ENCODE assay signal across 23 cellular contexts in the genomic region with DNA sequence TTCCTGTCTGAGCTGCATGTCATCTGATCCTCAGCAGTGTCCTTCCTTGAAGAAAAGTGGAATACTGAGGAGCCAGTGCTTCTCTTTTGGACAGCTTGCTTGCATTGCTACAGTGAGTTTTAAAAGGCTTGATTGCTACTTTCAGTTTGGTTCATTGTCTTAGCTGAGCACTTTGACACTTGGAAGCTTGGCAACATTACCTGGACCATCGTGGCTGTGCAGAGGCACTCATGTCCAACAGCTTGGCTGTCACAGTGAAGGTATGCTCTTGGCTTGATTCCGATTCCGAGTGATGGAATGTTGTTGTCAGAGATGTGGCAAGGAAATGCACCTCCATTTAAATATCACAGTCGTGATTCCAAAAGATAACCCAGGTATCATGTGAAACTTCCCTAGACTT.
DNase-seq lines count a peak whose midpoint lies in the region; ATAC-seq and TF ChIP-seq lines count a peak whose summit lies in the region.
"Had no signal": no experiment of that assay in that cellular context is flagged by ENCODE, and none has a peak within 500 bp of the region (broad histone marks: within the 10 kb centered on the region; RNA-seq: fewer than 3 reads in every experiment).

No MANE protein-coding gene starts in this region.

- no peak overlapping the region for H2BK120ac ChIP-seq in H9 (ENCODE audit: low read depth, low read length, poor library complexity, severe bottlenecking)

- H2BK15ac ChIP-seq in H9 (ENCODE audit: low read depth, low read length) = no peak overlapping the region

- peaks cover 0 to 5% of the 10 kb centered on the region in 2 experiments; a peak in 2 of 4 replicates for H3K4me1 Mint-ChIP-seq in H9
- H3K4me1 Mint-ChIP-seq in dendritic cell treated with granulocyte-macrophage colony-stimulating factor and Interleukin-4, amounts not matched to agents 40 ng/mL and 50 ng/mL, for 4 days (ENCODE audit: low read depth) = peaks cover 41% of the 10 kb centered on the region
- H3K4me1 Mint-ChIP-seq: B cell had no signal

- H3K79me2 ChIP-seq in H9 (ENCODE audit: insufficient read depth, low read length) = no peaks in the 10 kb centered on the region

- H3K9me3 ChIP-seq in left ventricle myocardium inferior (replicated peaks) (no peaks in the 10 kb centered on the region), right atrium auricular region (no peaks in the 10 kb centered on the region), H9 (ENCODE audit: control insufficient read depth, low read depth, low read length) (no peaks in the 10 kb centered on the region), thyroid gland (no peaks in the 10 kb centered on the region)
- H3K9me3 ChIP-seq: A549, MG63 had no signal

- no peak overlapping the region for H3K4me3 Mint-ChIP-seq in H9
- no peak overlapping the region for H3K4me3 Mint-ChIP-seq in dendritic cell treated with granulocyte-macrophage colony-stimulating factor and Interleukin-4, amounts not matched to agents 40 ng/mL and 50 ng/mL, for 4 days
- H3K4me3 Mint-ChIP-seq: B cell, CD14-positive monocyte, IgD-negative memory B cell had no signal

- intact Hi-C loops in left ventricle myocardium inferior (cut with micrococcal nuclease) = no loop called here
- intact Hi-C loops in dendritic cell treated with granulocyte-macrophage colony-stimulating factor and Interleukin-4, amounts not matched to agents 40 ng/mL and 50 ng/mL, for 4 days (cut with micrococcal nuclease) = no loop called here
- intact Hi-C loops in thyroid gland (cut with DNase I) = no loop called here

- no peak overlapping the region for H3T11ph ChIP-seq in H9 (ENCODE audit: low read length)

- H2BK12ac ChIP-seq in H9 (ENCODE audit: insufficient read length, low read depth, low read length) = no peak overlapping the region

- H3K4me2 ChIP-seq in H9 (ENCODE audit: insufficient read depth, insufficient read length, low read length) = no peak overlapping the region
- H3K4me2 ChIP-seq: A549 had no signal

- H3K4me3 ChIP-seq in left ventricle myocardium inferior (no peak overlapping the region), right atrium auricular region (no peak overlapping the region), thyroid gland (replicated peaks in 1 of 3) (no peak overlapping the region)
- H3K4me3 ChIP-seq: A549, MG63, SK-N-MC had no signal

- no peaks in the 10 kb centered on the region for H3K9me3 Mint-ChIP-seq in H9
- no peaks in the 10 kb centered on the region for H3K9me3 Mint-ChIP-seq in dendritic cell treated with granulocyte-macrophage colony-stimulating factor and Interleukin-4, amounts not matched to agents 40 ng/mL and 50 ng/mL, for 4 days
- H3K9me3 Mint-ChIP-seq: CD14-positive monocyte, IgD-negative memory B cell had no signal

- no peak overlapping the region for H2AK5ac ChIP-seq in H9 (ENCODE audit: insufficient read length, low read length)

- H3K27me3 Mint-ChIP-seq in H9 (ENCODE audit: low read depth) = no peaks in the 10 kb centered on the region
- H3K27me3 Mint-ChIP-seq in dendritic cell treated with granulocyte-macrophage colony-stimulating factor and Interleukin-4, amounts not matched to agents 40 ng/mL and 50 ng/mL, for 4 days = peaks cover 4% of the 10 kb centered on the region
- H3K27me3 Mint-ChIP-seq: B cell had no signal

- ATAC-seq in GM18498 (IDR thresholded peaks at IDR 0.05; ENCODE audit: unreplicated experiment) = no peak
- ATAC-seq: A549 had no signal

- H2BK5ac ChIP-seq in H9 (ENCODE audit: insufficient read length, low read length) = no peak overlapping the region

- peak overlapping the region in 2 of 3 experiments; percentile 23 to 65; a peak in 1 of 7 replicates for H3K27ac Mint-ChIP-seq in H9
- peak overlapping the region; percentile 24 for H3K27ac Mint-ChIP-seq in dendritic cell treated with granulocyte-macrophage colony-stimulating factor and Interleukin-4, amounts not matched to agents 40 ng/mL and 50 ng/mL, for 4 days
- H3K27ac Mint-ChIP-seq: B cell, CD14-positive monocyte, IgD-negative memory B cell had no signal

- no peak overlapping the region for H4K91ac ChIP-seq in H9 (ENCODE audit: insufficient read length, low read depth, low read length)

- no peak overlapping the region for H4K8ac ChIP-seq in H9 (replicated peaks; ENCODE audit: insufficient read length, low read depth, low read length)

- no CpG with 5 or more reads among the region's 4 CpGs for WGBS in H9 (ENCODE audit: extremely low coverage, insufficient read length, low lambda C conversion rate)
- WGBS in thyroid gland, 2 donors = 29 to 46% methylated on average over 4 of the region's 4 CpGs

- TF ChIP-seq CTCF in left ventricle myocardium inferior (IDR thresholded peaks at IDR 0.05; ENCODE audit: borderline replicate concordance) (no peak), right atrium auricular region (IDR thresholded peaks at IDR 0.05) (no peak), H9 (conservative IDR thresholded peaks at IDR 0.05) (no peak), thyroid gland (IDR thresholded peaks at IDR 0.05) (no peak)

- DNase-seq in left ventricle myocardium inferior (no peak), right atrium auricular region (ENCODE audit: low spot score) (no peak), H9 (no peak), thyroid gland (peak; percentile 54 to 68), nucleus accumbens (lab: John Stamatoyannopoulos, UW) (no peak)
- DNase-seq in effector CD4-positive, alpha-beta T cell = no peak
- DNase-seq: DMS53, GDM1, HCEC 1CT, Karpas-422, MG63, NCI-H1417, NCI-H187, NCI-H446, NCI-H526, SHP77 treated with DMSO at 0.1 percent for 48 hours had no signal

- no peaks in the 10 kb centered on the region for H3K23me2 ChIP-seq in H9 (ENCODE audit: insufficient read length, low read depth, low read length, poor library complexity, severe bottlenecking)

- H3K56ac ChIP-seq in H9 (ENCODE audit: insufficient read length, low read depth, low read length) = no peak overlapping the region

- H3K23ac ChIP-seq in H9 (ENCODE audit: insufficient read length, low read depth, low read length) = no peak overlapping the region

- no peaks in the 10 kb centered on the region for H3K36me3 Mint-ChIP-seq in H9 (ENCODE audit: insufficient read depth in 1 of 3, low read depth in 3 of 3)
- no peaks in the 10 kb centered on the region for H3K36me3 Mint-ChIP-seq in dendritic cell treated with granulocyte-macrophage colony-stimulating factor and Interleukin-4, amounts not matched to agents 40 ng/mL and 50 ng/mL, for 4 days (ENCODE audit: low read depth)
- H3K36me3 Mint-ChIP-seq: CD14-positive monocyte, IgD-negative memory B cell had no signal

- H3K27me3 ChIP-seq in left ventricle myocardium inferior (ENCODE audit: low read depth) = no peaks in the 10 kb centered on the region
- no peaks in the 10 kb centered on the region for H3K27me3 ChIP-seq in right atrium auricular region
- H3K27me3 ChIP-seq in H9 (ENCODE audit: insufficient read depth, low read length) = no peaks in the 10 kb centered on the region
- no peaks in the 10 kb centered on the region for H3K27me3 ChIP-seq in thyroid gland
- H3K27me3 ChIP-seq: MG63 had no signal

- no peak overlapping the region for H3K18ac ChIP-seq in H9 (ENCODE audit: insufficient read length, low read depth, low read length)

- no peak overlapping the region for H2AFZ ChIP-seq in H9 (ENCODE audit: low read length)

- H2BK20ac ChIP-seq in H9 (ENCODE audit: low read depth, low read length, poor library complexity, severe bottlenecking) = no peak overlapping the region

- no peak for TF ChIP-seq POLR2A in thyroid gland (IDR thresholded peaks at IDR 0.05)

- peak overlapping the region; percentile 8 for H3K27ac ChIP-seq in left ventricle myocardium inferior (replicated peaks)
- no peak overlapping the region for H3K27ac ChIP-seq in right atrium auricular region
- no peak overlapping the region for H3K27ac ChIP-seq in H9 (ENCODE audit: insufficient read length, low read depth, low read length)
- no peak overlapping the region for H3K27ac ChIP-seq in thyroid gland
- H3K27ac ChIP-seq: A549, SK-N-MC had no signal

- no peak overlapping the region for H4K5ac ChIP-seq in H9 (ENCODE audit: insufficient read length, low read depth, low read length)

- H3K9ac ChIP-seq in H9 (ENCODE audit: extremely low read depth, insufficient read length, low read length) = no peak overlapping the region

- H4K20me1 ChIP-seq in H9 (ENCODE audit: control insufficient read depth, insufficient read depth, insufficient read length) = no peaks in the 10 kb centered on the region

- peaks cover 27% of the 10 kb centered on the region for H3K4me1 ChIP-seq in left ventricle myocardium inferior
- H3K4me1 ChIP-seq in right atrium auricular region = peaks cover 0 to 5% of the 10 kb centered on the region in 2 donors
- H3K4me1 ChIP-seq in H9 (ENCODE audit: insufficient read depth, low read length) = no peaks in the 10 kb centered on the region; the same call in 1 of the 2 replicates
- H3K4me1 ChIP-seq in thyroid gland = peaks cover 0 to 8% of the 10 kb centered on the region in 2 donors
- H3K4me1 ChIP-seq: A549 had no signal

- H3K79me1 ChIP-seq in H9 (ENCODE audit: insufficient read depth, low read depth, low read length, poor library complexity, severe bottlenecking) = no peaks in the 10 kb centered on the region

- no peak overlapping the region for H3K14ac ChIP-seq in H9 (ENCODE audit: insufficient read depth, low read length)

- H3K36me3 ChIP-seq in left ventricle myocardium inferior (no peaks in the 10 kb centered on the region), right atrium auricular region (no peaks in the 10 kb centered on the region), thyroid gland (no peaks in the 10 kb centered on the region)
- H3K36me3 ChIP-seq: MG63 had no signal

- no peak overlapping the region for H3K4ac ChIP-seq in H9 (ENCODE audit: low read depth, low read length)

Comparison
In these comparisons a context has a peak if more than half of its experiments do, and no peak if none do; other contexts are left out.
1. DNase-seq: peak in thyroid gland (2 of 2); none in left ventricle myocardium inferior (single experiment), right atrium auricular region (single experiment), H9 (single experiment), nucleus accumbens (0 of 56) and effector CD4-positive, alpha-beta T cell (single experiment).